ENCODE assay signal across 13 cellular contexts in the genomic region with DNA sequence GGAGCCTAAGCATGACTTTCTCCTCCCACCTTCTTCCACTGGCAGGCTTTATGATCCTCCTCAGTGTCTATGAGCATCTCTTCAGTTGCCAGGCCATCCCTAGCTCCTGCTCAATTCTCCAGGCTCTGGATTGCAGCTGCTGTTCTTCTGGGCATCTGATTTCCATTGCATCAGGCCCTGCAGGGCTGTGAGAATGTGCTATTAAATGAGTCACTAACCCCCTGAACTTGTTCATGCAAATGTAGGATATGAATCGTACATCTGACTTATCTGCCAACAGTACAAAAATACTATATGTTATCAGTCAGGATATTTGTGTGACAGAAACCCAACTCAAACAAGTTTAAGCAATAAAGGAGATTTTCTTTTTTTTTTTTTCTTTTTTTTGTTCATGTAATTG. TPM values are rescaled to one million over a fixed set of nuclear protein-coding genes. Genes with fewer than 3 reads are reported as not detected.
A peak's percentile ranks its signal among the peaks of the same experiment; 100 is the strongest.
DNase-seq lines count a peak whose midpoint lies in the region; ATAC-seq and TF ChIP-seq lines count a peak whose summit lies in the region.
"Had no signal": no experiment of that assay in that cellular context is flagged by ENCODE, and none has a peak within 500 bp of the region (broad histone marks: within the 10 kb centered on the region; RNA-seq: fewer than 3 reads in every experiment).

No MANE protein-coding gene starts in this region.

- DNase-seq in ACHN (peak; percentile 42), H9 (no peak), adipocyte (ENCODE audit: low read depth) (peak; percentile 92), foreskin keratinocyte (peak; percentile 77 to 88), NCI-H2081 treated with DMSO at 0.1 percent for 48 hours (lab: John Stamatoyannopoulos, UW) (no peak), tibial artery (no peak), NCI-H1092 treated with DMSO at 0.1 percent for 48 hours (lab: John Stamatoyannopoulos, UW) (no peak), DMS114 treated with DMSO at 0.1 percent for 48 hours (lab: John Stamatoyannopoulos, UW; ENCODE audit: unreplicated experiment) (no peak)
- DNase-seq: activated CD8-positive, alpha-beta memory T cell treated with anti-CD3 and anti-CD28 coated beads, Interleukin-2, amount 50 U/mL, for 48 hours; NCI-H748 treated with DMSO at 0.1 percent for 48 hours; nephron progenitor cell; stimulated activated CD4-positive, alpha-beta T cell treated with anti-CD3 and anti-CD28 coated beads, Interleukin-2, amount 100 ng/mL, for 48 hours had no signal

- no peak overlapping the region for H4K8ac ChIP-seq in H9 (replicated peaks; ENCODE audit: insufficient read length, low read depth, low read length)

- H3K79me1 ChIP-seq in H9 (ENCODE audit: insufficient read depth, low read depth, low read length, poor library complexity, severe bottlenecking), result no peaks in the 10 kb centered on the region

- H3K4me2 ChIP-seq in H9 (ENCODE audit: insufficient read depth, insufficient read length, low read length), result no peak overlapping the region

- peaks cover 59% of the 10 kb centered on the region; the same call in 1 of the 2 replicates for H3K79me2 ChIP-seq in H9 (ENCODE audit: insufficient read depth, low read length)

- H2AFZ ChIP-seq in H9 (ENCODE audit: low read length), result no peak overlapping the region

- H2BK12ac ChIP-seq in H9 (ENCODE audit: insufficient read length, low read depth, low read length), result no peak overlapping the region

- no peak overlapping the region for H3K14ac ChIP-seq in H9 (ENCODE audit: insufficient read depth, low read length)

- H3K4me3 Mint-ChIP-seq in H9, result no peak overlapping the region; a peak in 2 of 5 replicates
- H3K4me3 Mint-ChIP-seq: nephron progenitor cell; T-helper 1 cell treated with Interleukin-12 subunit alpha and Interleukin-12 subunit beta and Interleukin-4 antibody, amounts not matched to agents 30 μg/mL and 1 μg/mL, for 36 hours had no signal

- H3K27ac Mint-ChIP-seq in H9, result peak overlapping the region; percentile 8 to 91 (median 90); a peak in 5 of 7 replicates
- H3K27ac Mint-ChIP-seq: nephron progenitor cell; T-helper 1 cell treated with Interleukin-12 subunit alpha and Interleukin-12 subunit beta and Interleukin-4 antibody, amounts not matched to agents 30 μg/mL and 1 μg/mL, for 36 hours had no signal

- no peak overlapping the region for H3K23ac ChIP-seq in H9 (ENCODE audit: insufficient read length, low read depth, low read length)

- H3K56ac ChIP-seq in H9 (ENCODE audit: insufficient read length, low read depth, low read length), result no peak overlapping the region

- H3K27ac ChIP-seq in H9 (ENCODE audit: insufficient read length, low read depth, low read length) (no peak overlapping the region), foreskin keratinocyte (peak overlapping the region; percentile 59), tibial artery (no peak overlapping the region)

- H3K27me3 Mint-ChIP-seq in H9 (ENCODE audit: low read depth), result no peaks in the 10 kb centered on the region

- H3K4me3 ChIP-seq in adipocyte (ENCODE audit: low read length) (no peak overlapping the region), tibial artery (no peak overlapping the region)

- H3K36me3 ChIP-seq in adipocyte (ENCODE audit: control insufficient read depth, insufficient read depth, low read length, severe bottlenecking) (no peaks in the 10 kb centered on the region), tibial artery (no peaks in the 10 kb centered on the region)

- H2BK5ac ChIP-seq in H9 (ENCODE audit: insufficient read length, low read length), result no peak overlapping the region

- no peaks in the 10 kb centered on the region for H3K9me3 Mint-ChIP-seq in H9
- H3K9me3 Mint-ChIP-seq: nephron progenitor cell; T-helper 1 cell treated with Interleukin-12 subunit alpha and Interleukin-12 subunit beta and Interleukin-4 antibody, amounts not matched to agents 30 μg/mL and 1 μg/mL, for 36 hours had no signal

- H3K27me3 ChIP-seq in H9 (ENCODE audit: insufficient read depth, low read length), result no peaks in the 10 kb centered on the region
- no peaks in the 10 kb centered on the region for H3K27me3 ChIP-seq in adipocyte (replicated peaks; ENCODE audit: control insufficient read depth, insufficient read depth, low read length)
- H3K27me3 ChIP-seq in foreskin keratinocyte, result no peaks in the 10 kb centered on the region
- no peaks in the 10 kb centered on the region for H3K27me3 ChIP-seq in tibial artery

- in situ Hi-C loops in ACHN (cut with HindIII; ENCODE audit: low pct_ligation_motif_present, low pct_unique_long_range_greater_than_20kb, low sequenced_read_pairs), result no loop called here

- no peak for TF ChIP-seq CTCF in H9 (conservative IDR thresholded peaks at IDR 0.05)
- no peak for TF ChIP-seq CTCF in foreskin keratinocyte (conservative IDR thresholded peaks at IDR 0.05)
- no peak for TF ChIP-seq CTCF in tibial artery (IDR thresholded peaks at IDR 0.05)

- no peak overlapping the region for H3T11ph ChIP-seq in H9 (ENCODE audit: low read length)

- peaks cover 14 to 35% (median 26%) of the 10 kb centered on the region in 3 experiments for H3K36me3 Mint-ChIP-seq in H9 (ENCODE audit: insufficient read depth in 1 of 3, low read depth in 3 of 3)

- no peaks in the 10 kb centered on the region for H3K9me3 ChIP-seq in H9 (ENCODE audit: control insufficient read depth, low read depth, low read length)
- no peaks in the 10 kb centered on the region for H3K9me3 ChIP-seq in adipocyte (ENCODE audit: control insufficient read depth, low read length)
- no peaks in the 10 kb centered on the region for H3K9me3 ChIP-seq in tibial artery

- peak; percentile 96 for ATAC-seq in foreskin keratinocyte

- H4K91ac ChIP-seq in H9 (ENCODE audit: insufficient read length, low read depth, low read length), result no peak overlapping the region

- H2AK5ac ChIP-seq in H9 (ENCODE audit: insufficient read length, low read length), result no peak overlapping the region

- H3K23me2 ChIP-seq in H9 (ENCODE audit: insufficient read length, low read depth, low read length, poor library complexity, severe bottlenecking), result no peaks in the 10 kb centered on the region

- no peak overlapping the region for H2BK120ac ChIP-seq in H9 (ENCODE audit: low read depth, low read length, poor library complexity, severe bottlenecking)

- no peak overlapping the region for H2BK20ac ChIP-seq in H9 (ENCODE audit: low read depth, low read length, poor library complexity, severe bottlenecking)

- peaks cover 4% of the 10 kb centered on the region for H4K20me1 ChIP-seq in H9 (ENCODE audit: control insufficient read depth, insufficient read depth, insufficient read length)

- intact Hi-C loops in tibial artery (cut with DNase I; ENCODE audit: low total_unique reads), result no loop called here

- H3K9ac ChIP-seq in H9 (ENCODE audit: extremely low read depth, insufficient read length, low read length), result no peak overlapping the region
- no peak overlapping the region for H3K9ac ChIP-seq in adipocyte (ENCODE audit: low read length)

- no peak overlapping the region for H3K18ac ChIP-seq in H9 (ENCODE audit: insufficient read length, low read depth, low read length)

- no CpG with 5 or more reads among the region's 1 CpG for WGBS in H9 (ENCODE audit: extremely low coverage, insufficient read length, low lambda C conversion rate)

- H3K4me1 Mint-ChIP-seq in H9, result peaks cover 86 to 92% of the 10 kb centered on the region in 2 experiments

- no peak overlapping the region for H2BK15ac ChIP-seq in H9 (ENCODE audit: low read depth, low read length)

- no peak overlapping the region for H4K5ac ChIP-seq in H9 (ENCODE audit: insufficient read length, low read depth, low read length)

- peaks cover 39% of the 10 kb centered on the region for H3K4me1 ChIP-seq in H9 (ENCODE audit: insufficient read depth, low read length)
- H3K4me1 ChIP-seq in adipocyte (ENCODE audit: control insufficient read depth, insufficient read depth, low read length), result peaks cover 18% of the 10 kb centered on the region
- H3K4me1 ChIP-seq in foreskin keratinocyte, result peaks cover 19% of the 10 kb centered on the region
- peaks cover 0 to 6% (median 0%) of the 10 kb centered on the region in 4 donors for H3K4me1 ChIP-seq in tibial artery

- H3K4ac ChIP-seq in H9 (ENCODE audit: low read depth, low read length), result no peak overlapping the region

RNA-seq across cellular contexts. Expression of gene GPR176, which starts 11.9 kb away (rescaled TPM):
- total RNA-seq in H9 (2021), result 132 TPM in 2 replicates
- total RNA-seq in foreskin keratinocyte, result 46.2 and 49.1 TPM in 2 replicates
- 18.3 and 23.0 TPM in 2 replicates for polyA plus RNA-seq in foreskin keratinocyte

RNA-seq across cellular contexts. Expression of gene EIF2AK4, which starts 25.7 kb away (rescaled TPM):
- total RNA-seq in H9 (2021) (92.5 and 94.7 TPM in 2 replicates), foreskin keratinocyte (88.4 and 101 TPM in 2 replicates)
- 52.0 and 64.4 TPM in 2 replicates for polyA plus RNA-seq in foreskin keratinocyte

Comparison
In these comparisons a context has a peak if more than half of its experiments do, and no peak if none do; other contexts are left out.
1. DNase-seq: peak in ACHN (single experiment), adipocyte (single experiment) and foreskin keratinocyte (2 of 2); none in H9 (single experiment), NCI-H2081 treated with DMSO at 0.1 percent for 48 hours (single experiment), tibial artery (0 of 2), NCI-H1092 treated with DMSO at 0.1 percent for 48 hours (single experiment) and DMS114 treated with DMSO at 0.1 percent for 48 hours (single experiment).